1 cellular context compared by ENCODE assay signal in genomic region chr4:127470290-127470809, GRCh38.
TF ChIP-seq lines count a peak whose summit lies in the region.

No MANE protein-coding gene starts in this region.

TF ChIP-seq in H1, 55 proteins besides CTCF, POLR2A, EP300 and RAD21 (continued from another document):
- TF ChIP-seq CTBP2 (IDR thresholded peaks at IDR 0.05; ENCODE audit: borderline replicate concordance, insufficient read depth, insufficient read length, low read length) (no peak), RFX5 (IDR thresholded peaks at IDR 0.05; ENCODE audit: borderline replicate concordance, low read depth, low read length) (no peak), NRF1 (IDR thresholded peaks at IDR 0.05; ENCODE audit: low read depth, low read length) (no peak)
